8 cellular contexts compared by ENCODE assay signal in the genomic region with DNA sequence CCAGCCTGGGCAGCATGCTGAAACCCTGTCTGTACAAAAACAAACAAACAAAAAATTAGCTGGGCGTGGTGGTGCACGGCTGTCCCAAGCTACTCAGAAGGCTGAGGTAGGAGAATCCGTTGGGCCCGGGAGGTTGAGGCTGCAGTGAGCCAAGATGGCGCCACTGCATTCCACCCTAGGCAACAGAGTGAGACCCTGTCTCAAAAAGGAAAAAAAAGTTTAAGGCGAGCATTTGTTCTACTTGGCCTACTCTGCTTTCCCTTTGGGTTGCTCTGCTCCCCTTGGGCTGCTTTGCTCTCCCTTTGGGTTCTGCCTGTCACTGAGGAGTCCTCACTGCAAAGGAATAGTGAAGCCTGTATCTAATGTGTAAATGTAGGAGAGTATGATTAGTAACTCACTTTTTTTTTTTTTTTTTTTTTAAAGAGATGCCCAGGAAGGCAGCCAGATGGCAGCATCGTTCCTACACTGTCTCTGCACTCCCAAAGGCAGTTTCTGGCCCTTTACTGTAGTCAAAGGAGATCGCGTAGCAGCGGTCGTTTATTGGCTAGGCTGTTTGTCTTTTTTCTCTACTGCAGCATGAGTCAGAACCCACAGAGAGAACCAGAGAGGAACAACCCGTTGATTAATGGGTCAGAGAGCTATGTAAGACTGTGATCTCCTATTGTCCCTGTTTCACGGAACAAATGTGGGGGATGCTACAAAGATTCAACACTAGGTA.
A peak's percentile ranks its signal among the peaks of the same experiment; 100 is the strongest.
DNase-seq lines count a peak whose midpoint lies in the region; ATAC-seq lines count a peak whose summit lies in the region.

No MANE protein-coding gene starts in this region.

- H4K20me1 ChIP-seq in BLaER1 treated with 17β-estradiol and CSF1 and Interleukin-3, amounts not matched to agents 10 nM and 100 nM, result no peaks in the 10 kb centered on the region

- no peak overlapping the region for H3K9ac ChIP-seq in BLaER1 treated with 17β-estradiol and CSF1 and Interleukin-3, amounts not matched to agents 10 nM and 100 nM

- ATAC-seq in GM19328 (IDR thresholded peaks at IDR 0.05; ENCODE audit: unreplicated experiment) (peak; percentile 58), HG03457 (IDR thresholded peaks at IDR 0.05; ENCODE audit: unreplicated experiment) (peak; percentile 83)

- peak overlapping the region in 1 of 11 experiments; percentile 9; a peak in 1 of 22 replicates for H3K27ac ChIP-seq in BLaER1 treated with 17β-estradiol and CSF1 and Interleukin-3, amounts not matched to agents 10 nM and 100 nM
- H3K27ac ChIP-seq in effector memory CD4-positive, alpha-beta T cell (ENCODE audit: insufficient read depth, low read length, poor library complexity, severe bottlenecking), result no peak overlapping the region

- no peaks in the 10 kb centered on the region for H3K27me3 ChIP-seq in BLaER1 treated with 17β-estradiol and CSF1 and Interleukin-3, amounts not matched to agents 10 nM and 100 nM
- no peaks in the 10 kb centered on the region for H3K27me3 ChIP-seq in effector memory CD4-positive, alpha-beta T cell (replicated peaks; ENCODE audit: control insufficient read depth, insufficient read depth, low read length, poor library complexity, severe bottlenecking)

- no peak overlapping the region for H3K4me3 ChIP-seq in BLaER1 treated with 17β-estradiol and CSF1 and Interleukin-3, amounts not matched to agents 10 nM and 100 nM
- H3K4me3 ChIP-seq in effector memory CD4-positive, alpha-beta T cell (ENCODE audit: insufficient read depth, low read depth, low read length, poor library complexity, severe bottlenecking), result no peak overlapping the region

- peak; percentile 89 for DNase-seq in NCI-H510A treated with DMSO at 0.1 percent for 48 hours (lab: John Stamatoyannopoulos, UW)
- peak; percentile 28 for DNase-seq in activated CD4-positive, alpha-beta T cell treated with anti-CD3 and anti-CD28 coated beads, Interleukin-2, amount 50 U/mL, for 1 hour
- peak; percentile 4 to 18 (median 12) for DNase-seq in effector memory CD4-positive, alpha-beta T cell
- peak; percentile 80 to 87 for DNase-seq in lung microvascular endothelial cell (ENCODE audit: low read depth in 2 of 2)
- DNase-seq in stimulated activated CD8-positive, alpha-beta memory T cell treated with anti-CD3 and anti-CD28 coated beads, Interleukin-2, amount 100 ng/mL, for 48 hours (ENCODE audit: low read depth in 2 of 2), result peak; percentile 3 to 9

- H3K36me3 ChIP-seq in BLaER1 treated with 17β-estradiol and CSF1 and Interleukin-3, amounts not matched to agents 10 nM and 100 nM, result no peaks in the 10 kb centered on the region
- no peaks in the 10 kb centered on the region for H3K36me3 ChIP-seq in effector memory CD4-positive, alpha-beta T cell (ENCODE audit: control insufficient read depth, insufficient read depth, low read length)

- peak overlapping the region; percentile 11 to 74 (median 56); a peak in 15 of 22 replicates for H3K4me2 ChIP-seq in BLaER1 treated with 17β-estradiol and CSF1 and Interleukin-3, amounts not matched to agents 10 nM and 100 nM

- peaks cover 0 to 14% (median 5%) of the 10 kb centered on the region in 10 experiments; a peak in 10 of 20 replicates for H3K4me1 ChIP-seq in BLaER1 treated with 17β-estradiol and CSF1 and Interleukin-3, amounts not matched to agents 10 nM and 100 nM
- H3K4me1 ChIP-seq in effector memory CD4-positive, alpha-beta T cell (ENCODE audit: control insufficient read depth, insufficient read depth, low read length, poor library complexity, severe bottlenecking), result no peaks in the 10 kb centered on the region

- H3K9me3 ChIP-seq in BLaER1 treated with 17β-estradiol and CSF1 and Interleukin-3, amounts not matched to agents 10 nM and 100 nM (replicated peaks in 1 of 11), result no peaks in the 10 kb centered on the region
- H3K9me3 ChIP-seq in effector memory CD4-positive, alpha-beta T cell (ENCODE audit: control insufficient read depth, low read length), result no peaks in the 10 kb centered on the region

Comparison
In these comparisons a context has a peak if more than half of its experiments do, and no peak if none do; other contexts are left out.
1. DNase-seq: peak in every context shown above with its lines; median percentile 89 in NCI-H510A treated with DMSO at 0.1 percent for 48 hours; 84 in lung microvascular endothelial cell; 28 in activated CD4-positive, alpha-beta T cell treated with anti-CD3 and anti-CD28 coated beads, Interleukin-2, amount 50 U/mL, for 1 hour; 12 in effector memory CD4-positive, alpha-beta T cell; 6 in stimulated activated CD8-positive, alpha-beta memory T cell treated with anti-CD3 and anti-CD28 coated beads, Interleukin-2, amount 100 ng/mL, for 48 hours.